In genomic region chr1:94951056-94951455, GRCh38 we compare ENCODE assay signal across 17 cellular contexts.
"Had no signal": no experiment of that assay in that cellular context is flagged by ENCODE, and none has a peak within 500 bp of the region (broad histone marks: within the 10 kb centered on the region; RNA-seq: fewer than 3 reads in every experiment).

No MANE protein-coding gene starts in this region.

- H3K4me3 Mint-ChIP-seq: activated CD4-positive, alpha-beta T cell treated with anti-CD3 and anti-CD28 coated beads, Interleukin-2, amount 10 ng/mL, durations not matched to agents 24 days and 14 days; activated T-cell treated with anti-CD3 and anti-CD28 coated beads, Interleukin-2, amount 50 U/mL, for 72 hours; immature natural killer cell; naive thymus-derived CD8-positive, alpha-beta T cell; stimulated activated memory B cell treated with anti-CD40 and anti-IgM and Interleukin-4, amounts not matched to agents 10 μg/mL and 1 μg/mL and 100 μg/mL, for 72 hours had no signal

- H3K36me3 Mint-ChIP-seq: activated naive CD4-positive, alpha-beta T cell treated with anti-CD3 and anti-CD28 coated beads, Interleukin-2, amount 50 U/mL, for 72 hours; immature natural killer cell; naive thymus-derived CD8-positive, alpha-beta T cell; stimulated activated memory B cell treated with anti-CD40 and anti-IgM and Interleukin-4, amounts not matched to agents 10 μg/mL and 1 μg/mL and 100 μg/mL, for 72 hours had no signal

- H3K27me3 Mint-ChIP-seq: naive thymus-derived CD8-positive, alpha-beta T cell; stimulated activated memory B cell treated with anti-CD40 and anti-IgM and Interleukin-4, amounts not matched to agents 10 μg/mL and 1 μg/mL and 100 μg/mL, for 72 hours had no signal

- DNase-seq: activated CD4-positive, alpha-beta T cell treated with anti-CD3 and anti-CD28 coated beads, Interleukin-2, amount 10 ng/mL, durations not matched to agents 24 days and 14 days; activated CD4-positive, CD25-positive, alpha-beta regulatory T cell; activated CD8-positive, alpha-beta memory T cell treated with anti-CD3 and anti-CD28 coated beads, Interleukin-2, amount 50 U/mL, for 48 hours; activated gamma-delta T cell; activated T-cell treated with anti-CD3 and anti-CD28 coated beads, Interleukin-2, amount 50 U/mL, for 72 hours; dermis blood vessel endothelial cell; foreskin melanocyte; immature natural killer cell; left cardiac atrium; mucosa of descending colon; naive thymus-derived CD8-positive, alpha-beta T cell; pancreas; SW 1271; thyroid gland had no signal

- H3K9me3 Mint-ChIP-seq: activated naive CD4-positive, alpha-beta T cell treated with anti-CD3 and anti-CD28 coated beads, Interleukin-2, amount 50 U/mL, for 72 hours; activated T-cell treated with anti-CD3 and anti-CD28 coated beads, Interleukin-2, amount 50 U/mL, for 72 hours; immature natural killer cell; stimulated activated memory B cell treated with anti-CD40 and anti-IgM and Interleukin-4, amounts not matched to agents 10 μg/mL and 1 μg/mL and 100 μg/mL, for 72 hours had no signal

- H3K27ac ChIP-seq: thyroid gland had no signal

- H3K4me1 Mint-ChIP-seq: activated CD4-positive, alpha-beta T cell treated with anti-CD3 and anti-CD28 coated beads, Interleukin-2, amount 10 ng/mL, durations not matched to agents 24 days and 14 days; immature natural killer cell; stimulated activated memory B cell treated with anti-CD40 and anti-IgM and Interleukin-4, amounts not matched to agents 10 μg/mL and 1 μg/mL and 100 μg/mL, for 72 hours had no signal

- FAIRE-seq: pancreas, TTC549 had no signal

- ATAC-seq: activated naive CD4-positive, alpha-beta T cell treated with anti-CD3 and anti-CD28 coated beads, Interleukin-2, amount 50 U/mL, for 72 hours; activated T-cell treated with anti-CD3 and anti-CD28 coated beads, Interleukin-2, amount 50 U/mL, for 72 hours; left cardiac atrium; mucosa of descending colon; naive thymus-derived CD8-positive, alpha-beta T cell; stimulated activated memory B cell treated with anti-CD40 and anti-IgM and Interleukin-4, amounts not matched to agents 10 μg/mL and 1 μg/mL and 100 μg/mL, for 72 hours had no signal

- H3K4me3 ChIP-seq: mucosa of descending colon, pancreas, thyroid gland had no signal

- H3K36me3 ChIP-seq: pancreas, thyroid gland had no signal

- H3K27ac Mint-ChIP-seq: activated CD4-positive, alpha-beta T cell treated with anti-CD3 and anti-CD28 coated beads, Interleukin-2, amount 10 ng/mL, durations not matched to agents 24 days and 14 days; activated naive CD4-positive, alpha-beta T cell treated with anti-CD3 and anti-CD28 coated beads, Interleukin-2, amount 50 U/mL, for 72 hours; activated T-cell treated with anti-CD3 and anti-CD28 coated beads, Interleukin-2, amount 50 U/mL, for 72 hours; immature natural killer cell; naive thymus-derived CD8-positive, alpha-beta T cell; stimulated activated memory B cell treated with anti-CD40 and anti-IgM and Interleukin-4, amounts not matched to agents 10 μg/mL and 1 μg/mL and 100 μg/mL, for 72 hours had no signal

- H3K9me3 ChIP-seq: mucosa of descending colon, pancreas, thyroid gland had no signal

- H3K27me3 ChIP-seq: pancreas, thyroid gland had no signal
